ENCODE assay signal across 11 cellular contexts in genomic region chr11:78365381-78365792, GRCh38. TPM values are rescaled to one million over a fixed set of nuclear protein-coding genes. Genes with fewer than 3 reads are reported as not detected.
DNase-seq lines count a peak whose midpoint lies in the region; ATAC-seq, FAIRE-seq and TF ChIP-seq lines count a peak whose summit lies in the region.
"Had no signal": no experiment of that assay in that cellular context is flagged by ENCODE, and none has a peak within 500 bp of the region (broad histone marks: within the 10 kb centered on the region; RNA-seq: fewer than 3 reads in every experiment).

No MANE protein-coding gene starts in this region.

- peak overlapping the region; percentile 95 for H3K27ac Mint-ChIP-seq in progenitor cell of endocrine pancreas
- no peak overlapping the region for H3K27ac Mint-ChIP-seq in activated T-cell treated with anti-CD3 and anti-CD28 coated beads, Interleukin-2, amount 50 U/mL, for 72 hours
- H3K27ac Mint-ChIP-seq: activated CD4-positive, alpha-beta T cell treated with anti-CD3 and anti-CD28 coated beads, Interleukin-2, amount 10 ng/mL, durations not matched to agents 24 days and 14 days; natural killer cell had no signal

- DNase-seq in H4 (ENCODE audit: low spot score) (peak; percentile 10), PC-3 (peak; percentile 87), fibroblast of pulmonary artery (ENCODE audit: low read depth) (peak; percentile 68), progenitor cell of endocrine pancreas (ENCODE audit: low spot score, unreplicated experiment) (peak; percentile 12), 8988T (no peak), frontal cortex (ENCODE audit: low spot score in 2 of 2) (no peak)
- no peak for DNase-seq in activated T-cell treated with anti-CD3 and anti-CD28 coated beads, Interleukin-2, amount 50 U/mL, for 72 hours
- DNase-seq: activated CD4-positive, alpha-beta T cell treated with anti-CD3 and anti-CD28 coated beads, Interleukin-2, amount 10 ng/mL, durations not matched to agents 24 days and 14 days; natural killer cell; NCI-H1105 treated with DMSO at 0.1 percent for 48 hours had no signal

- peak overlapping the region; percentile 46 for H3K4me2 ChIP-seq in PC-3 (ENCODE audit: low read length)

- TF ChIP-seq CTCF in PC-3 (conservative IDR thresholded peaks at IDR 0.05; ENCODE audit: low read depth, low read length) (no peak), fibroblast of pulmonary artery (IDR thresholded peaks at IDR 0.05; ENCODE audit: low read length, missing control alignments) (no peak), progenitor cell of endocrine pancreas (IDR thresholded peaks at IDR 0.05; ENCODE audit: unreplicated experiment) (no peak)

- no peaks in the 10 kb centered on the region for H3K9me3 ChIP-seq in PC-3 (ENCODE audit: low read length)

- CTCF ChIA-PET in PC-3 (lab: Charles Lee), result interaction anchor here (0.7 kb wide), 1 partner anchor 53 kb away, joined by 3 read pairs; no protein-coding TSS in a partner anchor

- intact Hi-C loops in PC-3 (cut with micrococcal nuclease), result loop anchor here (1.0 kb wide), 1 partner anchor 21 kb away; no protein-coding TSS in a partner anchor

- no peaks in the 10 kb centered on the region for H3K9me3 Mint-ChIP-seq in progenitor cell of endocrine pancreas (ENCODE audit: low read depth)
- no peaks in the 10 kb centered on the region for H3K9me3 Mint-ChIP-seq in activated T-cell treated with anti-CD3 and anti-CD28 coated beads, Interleukin-2, amount 50 U/mL, for 72 hours
- H3K9me3 Mint-ChIP-seq: activated CD4-positive, alpha-beta T cell treated with anti-CD3 and anti-CD28 coated beads, Interleukin-2, amount 10 ng/mL, durations not matched to agents 24 days and 14 days; natural killer cell had no signal

- FAIRE-seq in frontal cortex (lab: Jason Lieb, UNC), result no peak

- no peak overlapping the region for H3K4me3 Mint-ChIP-seq in progenitor cell of endocrine pancreas (ENCODE audit: low read depth)
- H3K4me3 Mint-ChIP-seq in activated T-cell treated with anti-CD3 and anti-CD28 coated beads, Interleukin-2, amount 50 U/mL, for 72 hours, result no peak overlapping the region
- H3K4me3 Mint-ChIP-seq: activated CD4-positive, alpha-beta T cell treated with anti-CD3 and anti-CD28 coated beads, Interleukin-2, amount 10 ng/mL, durations not matched to agents 24 days and 14 days; natural killer cell had no signal

- H3K79me2 ChIP-seq in PC-3 (ENCODE audit: low read length), result no peaks in the 10 kb centered on the region

- ATAC-seq in PC-3 (peak; percentile 95), GM18909 (IDR thresholded peaks at IDR 0.05; ENCODE audit: poor library complexity, unreplicated experiment) (no peak)
- no peak for ATAC-seq in activated T-cell treated with anti-CD3 and anti-CD28 coated beads, Interleukin-2, amount 50 U/mL, for 72 hours (replicated peaks in 1 of 2)
- ATAC-seq: natural killer cell had no signal

- no peaks in the 10 kb centered on the region for H3F3A ChIP-seq in PC-3 (ENCODE audit: low read length, unreplicated experiment)

- H3K4me3 ChIP-seq in PC-3 (ENCODE audit: low read length), result peak overlapping the region; percentile 3; the same call in 1 of the 2 replicates
- H3K4me3 ChIP-seq in fibroblast of pulmonary artery (replicated peaks; ENCODE audit: low read depth, low read length), result no peak overlapping the region

- no peaks in the 10 kb centered on the region for H3K9me2 ChIP-seq in PC-3 (replicated peaks; ENCODE audit: low read length)

- POLR2A ChIA-PET in PC-3 (lab: Charles Lee; ENCODE audit: unreplicated experiment), result no interaction called here

- H3K27me3 Mint-ChIP-seq in progenitor cell of endocrine pancreas, result no peaks in the 10 kb centered on the region
- H3K27me3 Mint-ChIP-seq in activated T-cell treated with anti-CD3 and anti-CD28 coated beads, Interleukin-2, amount 50 U/mL, for 72 hours (ENCODE audit: low read depth), result no peaks in the 10 kb centered on the region
- H3K27me3 Mint-ChIP-seq: activated CD4-positive, alpha-beta T cell treated with anti-CD3 and anti-CD28 coated beads, Interleukin-2, amount 10 ng/mL, durations not matched to agents 24 days and 14 days had no signal

- H3K27ac ChIP-seq in PC-3 (ENCODE audit: low read length), result no peak overlapping the region

- no peak overlapping the region for H2AFZ ChIP-seq in PC-3 (ENCODE audit: low read length)

- no peaks in the 10 kb centered on the region for H3K36me3 ChIP-seq in PC-3 (ENCODE audit: low read depth, low read length)

- no peak overlapping the region for H3K9ac ChIP-seq in PC-3 (ENCODE audit: low read length)

- no peaks in the 10 kb centered on the region for H4K20me1 ChIP-seq in PC-3 (ENCODE audit: low read length)

- BruUV-seq in PC-3 (replicated peaks; lab: Mats Ljungman, UMichigan), result no TSS peak

- H3K4me1 ChIP-seq in PC-3 (ENCODE audit: insufficient read depth, low read length), result peaks cover 18% of the 10 kb centered on the region

- H3K4me1 Mint-ChIP-seq in progenitor cell of endocrine pancreas (ENCODE audit: low read depth), result peaks cover 14% of the 10 kb centered on the region
- H3K4me1 Mint-ChIP-seq in activated T-cell treated with anti-CD3 and anti-CD28 coated beads, Interleukin-2, amount 50 U/mL, for 72 hours (ENCODE audit: low read depth), result no peaks in the 10 kb centered on the region
- H3K4me1 Mint-ChIP-seq: natural killer cell had no signal

- H3K27me3 ChIP-seq in PC-3 (ENCODE audit: low read length), result no peaks in the 10 kb centered on the region

- no peaks in the 10 kb centered on the region for H3K36me3 Mint-ChIP-seq in progenitor cell of endocrine pancreas (ENCODE audit: insufficient read depth)
- no peaks in the 10 kb centered on the region for H3K36me3 Mint-ChIP-seq in activated T-cell treated with anti-CD3 and anti-CD28 coated beads, Interleukin-2, amount 50 U/mL, for 72 hours (ENCODE audit: insufficient read depth in 2 of 2)
- H3K36me3 Mint-ChIP-seq: natural killer cell had no signal

RNA-seq across cellular contexts. Expression of gene GAB2, which starts 52.2 kb away (rescaled TPM):
- total RNA-seq in H4 (2014; rRNA removed; shearing (Covaris generic)), result 0.70 and 1.0 TPM in 2 replicates
- total RNA-seq in PC-3 (2014; rRNA removed) (7.1 and 10.7 TPM in 2 replicates), progenitor cell of endocrine pancreas (33.6 and 37.6 TPM in 2 replicates), frontal cortex (20.8 TPM)
- total RNA-seq in activated T-cell treated with anti-CD3 and anti-CD28 coated beads, Interleukin-2, amount 50 U/mL, for 72 hours, result 10 to 100 TPM; 48.0 to 51.7 TPM

Comparison
In these comparisons a context has a peak if more than half of its experiments do, and no peak if none do; other contexts are left out.
1. DNase-seq: peak in H4 (single experiment), PC-3 (single experiment), fibroblast of pulmonary artery (single experiment) and progenitor cell of endocrine pancreas (single experiment); none in activated T-cell treated with anti-CD3 and anti-CD28 coated beads, Interleukin-2, amount 50 U/mL, for 72 hours (0 of 2), 8988T (single experiment) and frontal cortex (0 of 2).